23 cellular contexts compared by ENCODE assay signal in the genomic region with DNA sequence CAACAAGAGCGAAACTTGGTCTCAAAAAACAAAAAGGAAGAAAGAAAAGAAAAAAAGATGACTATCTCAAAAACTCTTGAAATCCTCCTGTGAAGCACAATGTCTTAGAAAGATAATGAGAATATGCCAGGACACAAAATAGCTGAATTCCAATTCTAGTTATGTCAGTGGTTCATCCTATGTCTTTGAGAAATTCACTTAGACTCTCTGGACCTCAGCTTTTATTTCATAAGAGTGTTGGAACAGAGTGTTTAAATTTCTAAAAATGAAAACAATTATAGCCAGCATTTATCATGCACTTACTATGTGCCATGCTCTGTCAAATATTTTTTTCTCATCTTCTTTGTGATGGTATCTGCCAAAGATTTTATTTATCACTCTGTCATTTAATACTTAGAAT.
"Had no signal": no experiment of that assay in that cellular context is flagged by ENCODE, and none has a peak within 500 bp of the region (broad histone marks: within the 10 kb centered on the region; RNA-seq: fewer than 3 reads in every experiment).

No MANE protein-coding gene starts in this region.

- FAIRE-seq: endothelial cell of umbilical vein, islet of Langerhans, keratinocyte had no signal

- H3K27ac ChIP-seq: colonic mucosa, esophagus muscularis mucosa, gastrocnemius medialis, heart right ventricle, left lung, lower lobe of right lung had no signal

- H3K27ac Mint-ChIP-seq: mesothelial cell of epicardium; naive thymus-derived CD4-positive, alpha-beta T cell had no signal

- ATAC-seq: gastrocnemius medialis; heart right ventricle; left cardiac atrium; left lung; left ventricle myocardium superior; lower lobe of right lung; mucosa of descending colon; naive thymus-derived CD4-positive, alpha-beta T cell had no signal

- H3K36me3 Mint-ChIP-seq: mesothelial cell of epicardium; naive thymus-derived CD4-positive, alpha-beta T cell had no signal

- H3K4me1 ChIP-seq: colonic mucosa, esophagus muscularis mucosa, left lung, lower lobe of right lung had no signal

- H3K27me3 ChIP-seq: colonic mucosa, esophagus muscularis mucosa, gastrocnemius medialis, heart right ventricle, left lung had no signal

- H3K4me3 ChIP-seq: colonic mucosa, esophagus muscularis mucosa, gastrocnemius medialis, heart right ventricle, left lung, lower lobe of right lung, mucosa of descending colon had no signal

- H3K36me3 ChIP-seq: colonic mucosa, esophagus muscularis mucosa, gastrocnemius medialis, heart right ventricle, left lung, lower lobe of right lung had no signal

- DNase-seq: colonic mucosa; cortex of kidney; effector memory CD4-positive, alpha-beta T cell; foreskin fibroblast; foreskin melanocyte; gastrocnemius medialis; glutamatergic neuron; head of caudate nucleus; heart right ventricle; hippocampal formation; left cardiac atrium; left lung; left ventricle myocardium superior; lower lobe of right lung; mesenchymal stem cell; mucosa of descending colon; naive thymus-derived CD4-positive, alpha-beta T cell had no signal

- H3K9me3 ChIP-seq: colonic mucosa, esophagus muscularis mucosa, gastrocnemius medialis, heart right ventricle, left lung, lower lobe of right lung, mucosa of descending colon had no signal

- H3K4me3 Mint-ChIP-seq: dendritic cell treated with granulocyte-macrophage colony-stimulating factor and Interleukin-4, amounts not matched to agents 40 ng/mL and 50 ng/mL, for 4 days; mesothelial cell of epicardium; naive thymus-derived CD4-positive, alpha-beta T cell had no signal

- H3K9me3 Mint-ChIP-seq: dendritic cell treated with granulocyte-macrophage colony-stimulating factor and Interleukin-4, amounts not matched to agents 40 ng/mL and 50 ng/mL, for 4 days; mesothelial cell of epicardium; naive thymus-derived CD4-positive, alpha-beta T cell had no signal
